ENCODE assay signal across 8 cellular contexts in the genomic region with DNA sequence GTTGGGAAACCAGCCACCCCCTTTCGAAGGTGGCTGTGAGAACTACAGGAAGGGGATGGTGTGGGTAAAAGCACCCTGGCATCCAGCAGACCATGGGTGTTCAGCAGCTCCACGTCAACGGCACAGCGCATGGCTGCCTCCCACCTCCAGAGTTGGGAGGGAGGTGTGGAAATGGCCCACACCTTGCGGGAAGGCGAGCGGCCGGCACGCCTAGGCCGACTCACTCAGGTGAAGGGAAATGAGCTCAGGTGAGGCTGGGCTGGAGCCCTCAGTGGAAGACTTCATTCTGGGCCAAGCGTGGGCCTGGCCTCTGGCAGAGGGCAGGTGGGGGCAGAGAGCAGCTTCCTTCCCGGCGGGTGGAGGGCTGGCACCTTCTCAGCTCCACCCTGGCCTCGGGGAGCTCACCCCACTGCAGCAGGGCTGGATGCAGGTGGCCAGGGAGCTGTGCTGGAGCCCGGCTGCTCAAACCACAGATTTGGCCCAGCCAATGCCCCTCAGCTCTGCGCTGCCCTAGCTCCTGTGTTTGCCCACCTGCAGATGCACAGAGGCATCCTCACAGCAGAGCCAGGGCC. TPM values are rescaled to one million over a fixed set of nuclear protein-coding genes. Genes with fewer than 3 reads are reported as not detected.
DNase-seq lines count a peak whose midpoint lies in the region; ATAC-seq and TF ChIP-seq lines count a peak whose summit lies in the region.

No MANE protein-coding gene starts in this region.

- POLR2A ChIA-PET in PC-3 (lab: Charles Lee; ENCODE audit: unreplicated experiment): interaction anchor here (0.6 kb wide), 1 partner anchor 1488 kb away, joined by 4 read pairs; the partner anchor contains the start of gene RCC2

- peak; percentile 34 for ATAC-seq in PC-3
- ATAC-seq in GM18867 (IDR thresholded peaks at IDR 0.05; ENCODE audit: unreplicated experiment): no peak
- ATAC-seq in GM18498 (IDR thresholded peaks at IDR 0.05; ENCODE audit: unreplicated experiment): no peak

- peak overlapping the region; percentile 93 for H3K9ac ChIP-seq in PC-3 (ENCODE audit: low read length)
- H3K9ac ChIP-seq in smooth muscle cell (ENCODE audit: low read depth): peak overlapping the region; percentile 81

- H3K79me2 ChIP-seq in PC-3 (ENCODE audit: low read length) (peaks cover 83% of the 10 kb centered on the region), smooth muscle cell (ENCODE audit: low read depth) (peaks cover 84% of the 10 kb centered on the region)

- H3K36me3 ChIP-seq in PC-3 (ENCODE audit: low read depth, low read length): no peaks in the 10 kb centered on the region
- no peaks in the 10 kb centered on the region for H3K36me3 ChIP-seq in smooth muscle cell (ENCODE audit: low read depth)

- H2AFZ ChIP-seq in PC-3 (ENCODE audit: low read length) (0 out of 2 replicates have a peak overlapping the region, but pooled peaks have one; percentile 23), smooth muscle cell (ENCODE audit: low read depth) (no peak overlapping the region)

- H3K4me3 ChIP-seq in PC-3 (ENCODE audit: low read length) (peak overlapping the region; percentile 34; the same call in 1 of the 2 replicates), coronary artery (peak overlapping the region; percentile 37), smooth muscle cell (no peak overlapping the region)

- CTCF ChIA-PET in PC-3 (lab: Charles Lee): interaction anchor here (0.6 to 1.0 kb wide), 5 partner anchors 11 to 83 kb away, joined by 3 to 10 read pairs (median 4); no protein-coding TSS in a partner anchor

- 88% methylated on average over 16 of the region's 16 CpGs for WGBS in smooth muscle cell (ENCODE audit: low lambda C conversion rate)

- H3K4me1 ChIP-seq in PC-3 (ENCODE audit: insufficient read depth, low read length): peaks cover 82% of the 10 kb centered on the region
- H3K4me1 ChIP-seq in smooth muscle cell (ENCODE audit: low read depth): peaks cover 35% of the 10 kb centered on the region

- H3K27me3 ChIP-seq in PC-3 (ENCODE audit: low read length) (no peaks in the 10 kb centered on the region), smooth muscle cell (ENCODE audit: low read depth) (no peaks in the 10 kb centered on the region)

- H3F3A ChIP-seq in PC-3 (ENCODE audit: low read length, unreplicated experiment): no peaks in the 10 kb centered on the region
- H3F3A ChIP-seq in smooth muscle cell (ENCODE audit: low read depth): peaks cover 23% of the 10 kb centered on the region

- DNase-seq in stimulated activated CD4-positive, alpha-beta T cell treated with anti-CD3 and anti-CD28 coated beads, Interleukin-15, amount 100 ng/mL, for 24 hours: peak; percentile 41
- no peak for DNase-seq in stimulated activated CD4-positive, alpha-beta T cell treated with anti-CD3 and anti-CD28 coated beads, Interleukin-4, amount 100 ng/mL, for 24 hours
- DNase-seq in PC-3: peak; percentile 49
- DNase-seq in coronary artery (ENCODE audit: low spot score): no peak
- DNase-seq in smooth muscle cell (lab: John Stamatoyannopoulos, UW; ENCODE audit: unreplicated experiment): no peak
- DNase-seq in NCI-H510A (lab: John Stamatoyannopoulos, UW): no peak

- TSS peak; percentile 90 for BruUV-seq in PC-3 (replicated peaks; lab: Mats Ljungman, UMichigan)

- H3K9me2 ChIP-seq in PC-3 (replicated peaks; ENCODE audit: low read length): no peaks in the 10 kb centered on the region

- H4K20me1 ChIP-seq in PC-3 (ENCODE audit: low read length) (no peaks in the 10 kb centered on the region), smooth muscle cell (ENCODE audit: low read depth) (peaks cover 41% of the 10 kb centered on the region)

- H3K4me2 ChIP-seq in PC-3 (ENCODE audit: low read length): peak overlapping the region; percentile 73
- H3K4me2 ChIP-seq in smooth muscle cell: peak overlapping the region; percentile 77

- H3K9me3 ChIP-seq in PC-3 (ENCODE audit: low read length): no peaks in the 10 kb centered on the region
- H3K9me3 ChIP-seq in smooth muscle cell (replicated peaks; ENCODE audit: low read depth): no peaks in the 10 kb centered on the region

- TF ChIP-seq CTCF in PC-3 (conservative IDR thresholded peaks at IDR 0.05; ENCODE audit: low read depth, low read length): no peak
- TF ChIP-seq CTCF in coronary artery (IDR thresholded peaks at IDR 0.05): no peak
- no peak for TF ChIP-seq CTCF in smooth muscle cell (IDR thresholded peaks at IDR 0.05; ENCODE audit: borderline replicate concordance, insufficient read depth, poor library complexity, severe bottlenecking)

- intact Hi-C loops in PC-3 (cut with micrococcal nuclease): no loop called here

- peak overlapping the region; percentile 100 for H3K27ac ChIP-seq in PC-3 (ENCODE audit: low read length)
- H3K27ac ChIP-seq in coronary artery: peak overlapping the region; percentile 80 to 94
- H3K27ac ChIP-seq in smooth muscle cell (ENCODE audit: low read depth): peak overlapping the region; percentile 93

RNA-seq across cellular contexts. Expression of gene ALDH4A1, which starts 24.8 kb away (rescaled TPM):
- total RNA-seq in PC-3 (2014; rRNA removed) (18.1 and 24.9 TPM in 2 replicates), smooth muscle cell (4.6 and 4.8 TPM in 2 replicates)
- polyA plus RNA-seq in smooth muscle cell: 6.3 and 7.2 TPM in 2 replicates

RNA-seq across cellular contexts. Expression of gene IFFO2, which starts 29.3 kb away (rescaled TPM):
- total RNA-seq in PC-3 (2014; rRNA removed) (30.7 and 55.2 TPM in 2 replicates), smooth muscle cell (19.1 and 28.0 TPM in 2 replicates)
- polyA plus RNA-seq in smooth muscle cell: 3.7 and 5.7 TPM in 2 replicates

Comparison
In these comparisons a context has a peak if more than half of its experiments do, and no peak if none do; other contexts are left out.
1. DNase-seq: peak in stimulated activated CD4-positive, alpha-beta T cell treated with anti-CD3 and anti-CD28 coated beads, Interleukin-15, amount 100 ng/mL, for 24 hours (single experiment) and PC-3 (single experiment); none in stimulated activated CD4-positive, alpha-beta T cell treated with anti-CD3 and anti-CD28 coated beads, Interleukin-4, amount 100 ng/mL, for 24 hours (single experiment), coronary artery (single experiment), smooth muscle cell (single experiment) and NCI-H510A (single experiment).
2. Peak in every context shown above with its lines, with median percentiles within 50 percentile points of each other: H3K27ac ChIP-seq.